In the genomic region with DNA sequence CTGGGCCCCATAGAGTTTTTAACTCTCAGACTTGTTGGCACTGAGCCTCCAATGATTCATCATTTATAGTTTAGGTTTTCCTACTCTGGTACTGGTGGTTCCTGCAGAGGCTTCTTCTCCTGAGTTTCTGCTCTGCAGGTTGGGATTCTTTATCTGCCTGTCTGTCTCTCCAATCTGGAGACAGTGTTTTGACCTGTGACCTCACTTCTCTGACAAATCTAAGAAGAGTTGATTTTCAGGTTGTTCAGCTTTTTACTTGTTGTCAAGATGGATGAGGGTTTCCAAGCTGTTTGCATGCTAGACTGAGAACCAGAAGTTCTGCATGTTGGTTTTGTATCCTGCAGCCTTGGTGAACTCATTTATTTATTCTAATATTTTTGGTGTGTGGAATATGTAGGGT, we compare ENCODE assay signal across 17 cellular contexts.
"Had no signal": no experiment of that assay in that cellular context is flagged by ENCODE, and none has a peak within 500 bp of the region (broad histone marks: within the 10 kb centered on the region; RNA-seq: fewer than 3 reads in every experiment).

No MANE protein-coding gene starts in this region.

- H3K27me3 ChIP-seq: gastroesophageal sphincter, heart right ventricle, neural progenitor cell, testis, uterus had no signal

- H3K4me1 Mint-ChIP-seq: activated CD4-positive, alpha-beta T cell treated with anti-CD3 and anti-CD28 coated beads for 36 hours; naive B cell; neural progenitor cell; stimulated activated naive CD8-positive, alpha-beta T cell treated with anti-CD3 and anti-CD28 coated beads, Interleukin-15, amount 100 ng/mL, for 72 hours had no signal

- H3K4me3 Mint-ChIP-seq: activated CD4-positive, alpha-beta T cell treated with anti-CD3 and anti-CD28 coated beads for 36 hours; activated CD8-positive, alpha-beta T cell treated with anti-CD3 and anti-CD28 coated beads for 36 hours; activated T-cell treated with anti-CD3 and anti-CD28 coated beads, Interleukin-2, amount 50 U/mL, for 4 hours; naive B cell; neural progenitor cell; stimulated activated naive CD8-positive, alpha-beta T cell treated with anti-CD3 and anti-CD28 coated beads, Interleukin-15, amount 100 ng/mL, for 72 hours had no signal

- DNase-seq: activated CD4-positive, alpha-beta T cell treated with anti-CD3 and anti-CD28 coated beads for 36 hours; activated CD8-positive, alpha-beta T cell treated with anti-CD3 and anti-CD28 coated beads for 36 hours; activated effector memory CD4-positive, alpha-beta T cell treated with Interleukin-2 at 50 U/mL for 16 hours; activated naive CD4-positive, alpha-beta T cell treated with anti-CD3 and anti-CD28 coated beads, Interleukin-2, amount 50 U/mL, for 16 hours; activated T-cell treated with anti-CD3 and anti-CD28 coated beads, Interleukin-2, amount 50 U/mL, for 4 hours; central memory CD4-positive, alpha-beta T cell; cortex of kidney; effector CD8-positive, alpha-beta T cell; heart right ventricle; naive B cell; stimulated activated naive CD8-positive, alpha-beta T cell treated with anti-CD3 and anti-CD28 coated beads, Interleukin-15, amount 100 ng/mL, for 72 hours; testis; uterus; WERI-Rb-1 had no signal

- H3K27me3 Mint-ChIP-seq: activated CD4-positive, alpha-beta T cell treated with anti-CD3 and anti-CD28 coated beads for 36 hours; activated CD8-positive, alpha-beta T cell treated with anti-CD3 and anti-CD28 coated beads for 36 hours; stimulated activated naive CD8-positive, alpha-beta T cell treated with anti-CD3 and anti-CD28 coated beads, Interleukin-15, amount 100 ng/mL, for 72 hours had no signal

- H3K27ac ChIP-seq: gastroesophageal sphincter, heart right ventricle, neural progenitor cell, testis, uterus, WERI-Rb-1 had no signal

- H3K36me3 ChIP-seq: gastroesophageal sphincter, heart right ventricle, uterus had no signal

- H3K4me3 ChIP-seq: gastroesophageal sphincter, heart right ventricle, neural progenitor cell, testis, uterus had no signal

- FAIRE-seq: islet of Langerhans had no signal

- H3K27ac Mint-ChIP-seq: activated CD4-positive, alpha-beta T cell treated with anti-CD3 and anti-CD28 coated beads for 36 hours; activated CD8-positive, alpha-beta T cell treated with anti-CD3 and anti-CD28 coated beads for 36 hours; naive B cell; neural progenitor cell; stimulated activated naive CD8-positive, alpha-beta T cell treated with anti-CD3 and anti-CD28 coated beads, Interleukin-15, amount 100 ng/mL, for 72 hours had no signal
